ENCODE assay signal across 8 cellular contexts in genomic region chr3:142445816-142446254, GRCh38. TPM values are rescaled to one million over a fixed set of nuclear protein-coding genes. Genes with fewer than 3 reads are reported as not detected.
DNase-seq lines count a peak whose midpoint lies in the region; ATAC-seq and TF ChIP-seq lines count a peak whose summit lies in the region.

No MANE protein-coding gene starts in this region.

- peak overlapping the region; percentile 95 for H3K4me3 Mint-ChIP-seq in activated CD4-positive, alpha-beta T cell treated with anti-CD3 and anti-CD28 coated beads for 36 hours
- peak overlapping the region; percentile 100 for H3K4me3 Mint-ChIP-seq in progenitor cell of endocrine pancreas (ENCODE audit: low read depth)

- CTCF ChIA-PET in activated CD4-positive, alpha-beta T cell treated with anti-CD3 and anti-CD28 coated beads for 36 hours (lab: Charles Lee), result interaction anchor here (0.9 to 1.6 kb wide), 2 partner anchors 9 to 571 kb away, joined by 3 read pairs; no protein-coding TSS in a partner anchor

- H3K9me3 ChIP-seq in Peyer's patch (no peaks in the 10 kb centered on the region), uterus (no peaks in the 10 kb centered on the region)

- no peaks in the 10 kb centered on the region for H3K27me3 Mint-ChIP-seq in activated CD4-positive, alpha-beta T cell treated with anti-CD3 and anti-CD28 coated beads for 36 hours
- H3K27me3 Mint-ChIP-seq in progenitor cell of endocrine pancreas, result no peaks in the 10 kb centered on the region

- no peaks in the 10 kb centered on the region for H3K27me3 ChIP-seq in Peyer's patch
- no peaks in the 10 kb centered on the region for H3K27me3 ChIP-seq in dorsolateral prefrontal cortex
- H3K27me3 ChIP-seq in uterus, result no peaks in the 10 kb centered on the region

- peaks cover 37% of the 10 kb centered on the region for H3K36me3 Mint-ChIP-seq in activated CD4-positive, alpha-beta T cell treated with anti-CD3 and anti-CD28 coated beads for 36 hours (ENCODE audit: low read depth)
- H3K36me3 Mint-ChIP-seq in progenitor cell of endocrine pancreas (ENCODE audit: insufficient read depth), result peaks cover 10% of the 10 kb centered on the region

- H3K27ac Mint-ChIP-seq in activated CD4-positive, alpha-beta T cell treated with anti-CD3 and anti-CD28 coated beads for 36 hours, result peak overlapping the region; percentile 98
- H3K27ac Mint-ChIP-seq in progenitor cell of endocrine pancreas, result peak overlapping the region; percentile 22

- H3K27ac ChIP-seq in Peyer's patch (peak overlapping the region in 3 of 4 donors; percentile 97 to 99 (median 99)), dorsolateral prefrontal cortex (no peak overlapping the region), uterus (no peak overlapping the region)

- H3K9me3 Mint-ChIP-seq in activated CD4-positive, alpha-beta T cell treated with anti-CD3 and anti-CD28 coated beads for 36 hours (ENCODE audit: low read depth), result no peaks in the 10 kb centered on the region
- H3K9me3 Mint-ChIP-seq in progenitor cell of endocrine pancreas (ENCODE audit: low read depth), result no peaks in the 10 kb centered on the region

- peak; percentile 69 for ATAC-seq in activated CD4-positive, alpha-beta T cell treated with anti-CD3 and anti-CD28 coated beads for 36 hours
- peak; percentile 46 for ATAC-seq in HG02798 (IDR thresholded peaks at IDR 0.05; ENCODE audit: poor library complexity, unreplicated experiment)

- H3K36me3 ChIP-seq in Peyer's patch (no peaks in the 10 kb centered on the region), uterus (no peaks in the 10 kb centered on the region)

- H3K4me1 ChIP-seq in Peyer's patch (peaks cover 0 to 26% (median 0%) of the 10 kb centered on the region in 4 donors), uterus (peaks cover 0 to 3% of the 10 kb centered on the region in 2 donors)

- H3K4me1 Mint-ChIP-seq in activated CD4-positive, alpha-beta T cell treated with anti-CD3 and anti-CD28 coated beads for 36 hours, result peaks cover 36% of the 10 kb centered on the region
- peaks cover 22% of the 10 kb centered on the region for H3K4me1 Mint-ChIP-seq in progenitor cell of endocrine pancreas (ENCODE audit: low read depth)

- intact Hi-C loops in activated CD4-positive, alpha-beta T cell treated with anti-CD3 and anti-CD28 coated beads for 36 hours (cut with DNase I, micrococcal nuclease), result loop anchor here (1.0 to 10.0 kb wide), 14 partner anchors 53 to 1526 kb away; partner anchors contain the start of genes RNF7 (in 2 of the 2), ATP1B3 (in 1 of the 2), DIPK2A (in 1 of the 2) and PXYLP1 (in 1 of the 2)
- intact Hi-C loops in dorsolateral prefrontal cortex (cut with DNase I), result loop anchor here in 1 of 2 donors (5.0 to 10.0 kb wide), 3 partner anchors 131 to 556 kb away; partner anchors contain the start of genes ATR, GK5 and U2SURP
- intact Hi-C loops in uterus (cut with DNase I; ENCODE audit: low total_unique reads), result no loop called here

- H3K4me3 ChIP-seq in Peyer's patch (peak overlapping the region in 2 of 4 donors; percentile 80 to 84), dorsolateral prefrontal cortex (peak overlapping the region in 36 of 59 donors; percentile 1 to 100 (median 94)), uterus (peak overlapping the region in 1 of 2 donors; percentile 87)

- TF ChIP-seq CTCF in Peyer's patch (IDR thresholded peaks at IDR 0.05) (no peak), dorsolateral prefrontal cortex (IDR thresholded peaks at IDR 0.05 in 54 of 56, conservative IDR thresholded peaks at IDR 0.05 in 2 of 56; ENCODE audit: low read depth in 1 of 56, partially characterized antibody in 56 of 56) (no peak), progenitor cell of endocrine pancreas (IDR thresholded peaks at IDR 0.05; ENCODE audit: unreplicated experiment) (no peak), uterus (IDR thresholded peaks at IDR 0.05) (no peak)

- DNase-seq in activated CD4-positive, alpha-beta T cell treated with anti-CD3 and anti-CD28 coated beads for 36 hours, result peak; percentile 53
- DNase-seq in activated CD4-positive, alpha-beta T cell treated with anti-CD3 and anti-CD28 coated beads, Interleukin-2, amount 50 U/mL, for 4 hours, result no peak
- peak in 1 of 3 donors; percentile 56 for DNase-seq in Peyer's patch
- DNase-seq in dorsolateral prefrontal cortex, result no peak
- DNase-seq in progenitor cell of endocrine pancreas (ENCODE audit: low spot score, unreplicated experiment), result no peak
- no peak for DNase-seq in amniotic stem cell (lab: John Stamatoyannopoulos, UW)
- DNase-seq in uterus, result no peak

- TF ChIP-seq POLR2A in Peyer's patch (IDR thresholded peaks at IDR 0.05) (peak; percentile 58 to 77), uterus (IDR thresholded peaks at IDR 0.05) (no peak)

- POLR2A ChIA-PET in activated CD4-positive, alpha-beta T cell treated with anti-CD3 and anti-CD28 coated beads for 36 hours (lab: Charles Lee), result interaction anchor here (1.3 to 2.0 kb wide), 2 partner anchors 133 to 555 kb away, joined by 3 to 13 read pairs; partner anchors contain the start of genes ATR and U2SURP

RNA-seq across cellular contexts. Expression of gene XRN1, which starts 2.0 kb away (rescaled TPM):
- 100 to 1,000 TPM in 1 of 2 experiments, 10 to 100 TPM in 1; 54.2 to 117 TPM for total RNA-seq in activated CD4-positive, alpha-beta T cell treated with anti-CD3 and anti-CD28 coated beads for 36 hours
- total RNA-seq in Peyer's patch (10 to 100 TPM; 74.6 to 95.2 (median 80.9) TPM), dorsolateral prefrontal cortex (10 to 100 TPM; 27.4 to 83.1 (median 53.9) TPM), progenitor cell of endocrine pancreas (26.9 and 29.3 TPM in 2 replicates), uterus (10 to 100 TPM; 24.6 to 95.3 (median 59.4) TPM)

Comparison
In these comparisons a context has a peak if more than half of its experiments do, and no peak if none do; other contexts are left out.
1. H3K27ac ChIP-seq: peak in Peyer's patch (3 of 4); none in dorsolateral prefrontal cortex (0 of 59) and uterus (0 of 2).
2. POLR2A ChIP-seq: peak in Peyer's patch (2 of 2); none in uterus (0 of 2).